ENCODE assay signal across 1 cellular context in genomic region chr10:22003111-22003963, GRCh38.
TF ChIP-seq lines count a peak whose summit lies in the region.

A gene with protein sequence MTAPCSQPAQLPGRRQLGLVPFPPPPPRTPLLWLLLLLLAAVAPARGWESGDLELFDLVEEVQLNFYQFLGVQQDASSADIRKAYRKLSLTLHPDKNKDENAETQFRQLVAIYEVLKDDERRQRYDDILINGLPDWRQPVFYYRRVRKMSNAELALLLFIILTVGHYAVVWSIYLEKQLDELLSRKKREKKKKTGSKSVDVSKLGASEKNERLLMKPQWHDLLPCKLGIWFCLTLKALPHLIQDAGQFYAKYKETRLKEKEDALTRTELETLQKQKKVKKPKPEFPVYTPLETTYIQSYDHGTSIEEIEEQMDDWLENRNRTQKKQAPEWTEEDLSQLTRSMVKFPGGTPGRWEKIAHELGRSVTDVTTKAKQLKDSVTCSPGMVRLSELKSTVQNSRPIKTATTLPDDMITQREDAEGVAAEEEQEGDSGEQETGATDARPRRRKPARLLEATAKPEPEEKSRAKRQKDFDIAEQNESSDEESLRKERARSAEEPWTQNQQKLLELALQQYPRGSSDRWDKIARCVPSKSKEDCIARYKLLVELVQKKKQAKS (minus strand): TSS chr10:22003730. CDS start chr10:22003434, 296 bp downstream.

TF ChIP-seq in K562, 482 proteins besides CTCF, POLR2A, EP300 and RAD21 (continued from another document and continues in another):
- TF ChIP-seq ZNF274 (IDR thresholded peaks at IDR 0.05; ENCODE audit: borderline replicate concordance, low read depth, low read length) (no peak), ZNF592 (IDR thresholded peaks at IDR 0.05) (no peak), ZNF785 (CRISPR knock-in tag; IDR thresholded peaks at IDR 0.05) (no peak), ZNF717 (CRISPR knock-in tag; IDR thresholded peaks at IDR 0.05) (no peak), ETV6 (IDR thresholded peaks at IDR 0.05; ENCODE audit: borderline replicate concordance in 1 of 2, low read depth in 2 of 2, low read length in 1 of 2) (no peak), ETV6 (CRISPR knock-in tag; IDR thresholded peaks at IDR 0.05; ENCODE audit: borderline replicate concordance) (no peak), ZNF79 (CRISPR knock-in tag; IDR thresholded peaks at IDR 0.05; ENCODE audit: low read depth) (no peak), E2F1 (CRISPR knock-in tag; IDR thresholded peaks at IDR 0.05) (peak; percentile 87), TFAM (CRISPR knock-in tag; conservative IDR thresholded peaks at IDR 0.05) (no peak), RB1 (IDR thresholded peaks at IDR 0.05; ENCODE audit: low read depth) (peak; percentile 96), SP1 (CRISPR knock-in tag; IDR thresholded peaks at IDR 0.05) (peak; percentile 78), NEUROD1 (IDR thresholded peaks at IDR 0.05; ENCODE audit: borderline replicate concordance, low read depth, low read length, partially characterized antibody) (peak; percentile 58), MED1 (CRISPR knock-in tag; IDR thresholded peaks at IDR 0.05; ENCODE audit: borderline replicate concordance) (no peak), MTF1 (CRISPR knock-in tag; IDR thresholded peaks at IDR 0.05; ENCODE audit: borderline replicate concordance) (no peak), SMARCC2 (IDR thresholded peaks at IDR 0.05; ENCODE audit: low read depth) (no peak), HDGF (IDR thresholded peaks at IDR 0.05) (no peak), SRSF3 (IDR thresholded peaks at IDR 0.05; ENCODE audit: insufficient read depth, low read length) (no peak), PHF21A (IDR thresholded peaks at IDR 0.05; ENCODE audit: borderline replicate concordance, low read depth) (no peak), CTBP1 (IDR thresholded peaks at IDR 0.05; ENCODE audit: borderline replicate concordance) (peak; percentile 72; the same call in 1 of the 2 replicates), ZSCAN32 (CRISPR knock-in tag; IDR thresholded peaks at IDR 0.05) (no peak), MXD1 (CRISPR knock-in tag; IDR thresholded peaks at IDR 0.05; ENCODE audit: borderline replicate concordance, poor library complexity, severe bottlenecking) (no peak), ASH1L (IDR thresholded peaks at IDR 0.05; ENCODE audit: borderline replicate concordance, low read depth, partially characterized antibody) (no peak), POLR2B (IDR thresholded peaks at IDR 0.05; ENCODE audit: low read depth, partially characterized antibody) (no peak), FOXA3 (CRISPR knock-in tag; conservative IDR thresholded peaks at IDR 0.05 in 1 of 2, IDR thresholded peaks at IDR 0.05 in 1 of 2) (0 out of 4 replicates have a peak, but pooled peaks of 1 of the 2 experiments have one; percentile 27), JUN (IDR thresholded peaks at IDR 0.05; ENCODE audit: borderline replicate concordance, low read depth, low read length) (peak; percentile 53; the same call in 1 of the 2 replicates), JUN (CRISPR knock-in tag; IDR thresholded peaks at IDR 0.05; ENCODE audit: borderline replicate concordance) (no peak; the same call in 1 of the 2 replicates), DMBX1 (CRISPR knock-in tag; IDR thresholded peaks at IDR 0.05; ENCODE audit: borderline replicate concordance) (no peak), ZNF407 (IDR thresholded peaks at IDR 0.05; ENCODE audit: low read depth) (no peak), CHCHD3 (CRISPR knock-in tag; IDR thresholded peaks at IDR 0.05) (no peak), SRSF9 (IDR thresholded peaks at IDR 0.05; ENCODE audit: borderline replicate concordance, low read depth, low read length) (no peak), SIX5 (IDR thresholded peaks at IDR 0.05; ENCODE audit: borderline replicate concordance in 1 of 2, insufficient read depth in 1 of 2, low read depth in 1 of 2, low read length in 2 of 2) (no peak), HNRNPK (IDR thresholded peaks at IDR 0.05; ENCODE audit: low read depth, low read length, poor library complexity, severe bottlenecking) (peak; percentile 59), ETS1 (conservative IDR thresholded peaks at IDR 0.05; ENCODE audit: control insufficient read depth, low read depth, low read length) (no peak; the same call in 1 of the 2 replicates), MYBL2 (IDR thresholded peaks at IDR 0.05; ENCODE audit: low read depth) (no peak), MYBL2 (CRISPR knock-in tag; IDR thresholded peaks at IDR 0.05; ENCODE audit: borderline replicate concordance) (no peak), ESRRA (IDR thresholded peaks at IDR 0.05; ENCODE audit: borderline replicate concordance, low read depth) (no peak; the same call in 1 of the 2 replicates), CREB3L1 (IDR thresholded peaks at IDR 0.05; ENCODE audit: borderline replicate concordance, low read depth) (peak; percentile 92), SIRT6 (IDR thresholded peaks at IDR 0.05; ENCODE audit: low read depth, low read length) (no peak), ELF1 (tag; IDR thresholded peaks at IDR 0.05) (peak; percentile 78)
- TF ChIP-seq, protein P1, sequence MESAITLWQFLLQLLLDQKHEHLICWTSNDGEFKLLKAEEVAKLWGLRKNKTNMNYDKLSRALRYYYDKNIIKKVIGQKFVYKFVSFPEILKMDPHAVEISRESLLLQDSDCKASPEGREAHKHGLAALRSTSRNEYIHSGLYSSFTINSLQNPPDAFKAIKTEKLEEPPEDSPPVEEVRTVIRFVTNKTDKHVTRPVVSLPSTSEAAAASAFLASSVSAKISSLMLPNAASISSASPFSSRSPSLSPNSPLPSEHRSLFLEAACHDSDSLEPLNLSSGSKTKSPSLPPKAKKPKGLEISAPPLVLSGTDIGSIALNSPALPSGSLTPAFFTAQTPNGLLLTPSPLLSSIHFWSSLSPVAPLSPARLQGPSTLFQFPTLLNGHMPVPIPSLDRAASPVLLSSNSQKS (CRISPR knock-in tag; IDR thresholded peaks at IDR 0.05) = no peak
